Comparison of ENCODE assay signal across 22 cellular contexts in the genomic region with DNA sequence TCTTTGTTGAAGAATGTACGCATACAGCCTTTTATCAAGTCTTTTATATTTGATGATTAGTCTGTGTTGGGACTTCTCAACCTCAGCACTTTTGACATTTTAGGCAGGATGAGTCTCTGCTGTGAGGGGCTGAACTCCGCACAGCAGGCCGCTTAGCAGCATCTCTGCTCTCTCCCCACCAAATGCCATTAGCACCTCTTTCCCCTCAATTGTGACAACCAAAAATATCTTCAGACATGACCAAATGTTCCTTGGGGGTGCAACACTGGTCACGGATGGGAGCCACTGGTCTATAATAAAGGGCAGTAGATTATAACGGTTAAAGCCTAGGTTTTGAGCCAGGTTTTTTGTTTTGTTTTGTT.
"Had no signal": no experiment of that assay in that cellular context is flagged by ENCODE, and none has a peak within 500 bp of the region (broad histone marks: within the 10 kb centered on the region; RNA-seq: fewer than 3 reads in every experiment).

No MANE protein-coding gene starts in this region.

- ATAC-seq: esophagus mucosa; left ventricle myocardium superior; natural killer cell treated with Interleukin-12 subunit alpha and Interleukin-12 subunit beta and Interleukin-15 and Interleukin-18, amount 100 ng/mL, for 72 hours; right cardiac atrium; stimulated activated naive CD8-positive, alpha-beta T cell treated with anti-CD3 and anti-CD28 coated beads, Interleukin-15, Interleukin-2, amounts not matched to agents 100 U/mL and 50 U/mL, for 24 hours; upper lobe of right lung had no signal

- H3K79me2 ChIP-seq: hepatocyte, parathyroid adenoma had no signal

- H3K9ac ChIP-seq: parathyroid adenoma had no signal

- H3K27ac ChIP-seq: hepatocyte, parathyroid adenoma, thyroid gland, upper lobe of right lung had no signal

- DNase-seq: activated CD4-positive, alpha-beta memory T cell treated with anti-CD3 and anti-CD28 coated beads for 36 hours; activated CD4-positive, alpha-beta T cell treated with anti-CD3 and anti-CD28 coated beads for 48 hours; activated CD4-positive, CD25-positive, alpha-beta regulatory T cell; activated naive CD4-positive, alpha-beta T cell treated with Interleukin-2 at 50 U/mL for 16 hours; activated naive CD8-positive, alpha-beta T cell treated with anti-CD3 and anti-CD28 coated beads for 36 hours; activated T-cell treated with anti-CD3 and anti-CD28 coated beads, Interleukin-2, amount 50 U/mL, for 48 hours; amniotic stem cell; effector memory CD4-positive, alpha-beta T cell; foreskin melanocyte; glutamatergic neuron; left ventricle myocardium superior; right cardiac atrium; stimulated activated CD4-positive, alpha-beta T cell treated with anti-CD3 and anti-CD28 coated beads, Interleukin-4, amount 100 ng/mL, for 24 hours; stimulated activated naive CD8-positive, alpha-beta T cell treated with anti-CD3 and anti-CD28 coated beads, Interleukin-15, Interleukin-2, amounts not matched to agents 100 U/mL and 50 U/mL, for 24 hours; T-helper 1 cell; thyroid gland; upper lobe of right lung had no signal

- FAIRE-seq: endothelial cell of umbilical vein had no signal

- H3K36me3 ChIP-seq: thyroid gland, upper lobe of right lung had no signal

- H3K4me3 ChIP-seq: hepatocyte, thyroid gland, upper lobe of right lung had no signal

- H3K9me3 ChIP-seq: thyroid gland, upper lobe of right lung had no signal

- H3K4me2 ChIP-seq: hepatocyte had no signal

- H2AFZ ChIP-seq: hepatocyte, parathyroid adenoma had no signal

- H3K4me1 ChIP-seq: parathyroid adenoma, thyroid gland, upper lobe of right lung had no signal

- H3K27me3 ChIP-seq: hepatocyte, thyroid gland, upper lobe of right lung had no signal
